ENCODE assay signal across 15 cellular contexts in the genomic region with DNA sequence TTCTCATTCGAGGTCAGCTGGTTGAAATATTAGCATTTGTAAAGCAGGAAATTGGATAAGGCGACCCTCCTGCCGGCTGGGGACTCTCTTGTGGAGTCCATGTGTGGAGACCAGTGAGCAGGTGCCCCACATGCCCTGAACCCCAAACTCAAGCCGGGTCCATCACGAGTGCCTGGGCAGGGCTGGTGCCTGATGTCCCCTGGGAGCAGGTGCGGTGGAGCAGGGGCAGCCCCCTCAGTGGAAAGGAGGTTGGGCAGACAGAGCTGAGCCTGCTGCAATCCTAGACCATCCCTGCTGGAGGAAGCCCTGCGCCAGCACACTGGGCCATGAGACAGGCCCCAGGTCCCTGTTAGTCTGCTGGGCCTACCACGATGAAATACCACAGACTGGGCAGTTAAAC.
"Had no signal": no experiment of that assay in that cellular context is flagged by ENCODE, and none has a peak within 500 bp of the region (broad histone marks: within the 10 kb centered on the region; RNA-seq: fewer than 3 reads in every experiment).

No MANE protein-coding gene starts in this region.

- H3K9me3 ChIP-seq: body of pancreas, pancreas, tibial artery, uterus had no signal

- H3K9me3 Mint-ChIP-seq: activated naive CD8-positive, alpha-beta T cell treated with anti-CD3 and anti-CD28 coated beads for 36 hours had no signal

- H3K4me1 ChIP-seq: left lung, spleen, uterus had no signal

- H3K4me1 Mint-ChIP-seq: activated naive CD8-positive, alpha-beta T cell treated with anti-CD3 and anti-CD28 coated beads for 36 hours had no signal

- H3K36me3 Mint-ChIP-seq: activated naive CD8-positive, alpha-beta T cell treated with anti-CD3 and anti-CD28 coated beads for 36 hours had no signal

- H3K27ac ChIP-seq: body of pancreas, left lung, pancreas, spleen, tibial artery, uterus had no signal

- DNase-seq: activated CD4-positive, alpha-beta T cell treated with anti-CD3 and anti-CD28 coated beads for 48 hours; activated CD4-positive, CD25-positive, alpha-beta regulatory T cell; activated CD8-positive, alpha-beta T cell treated with anti-CD3 and anti-CD28 coated beads, Interleukin-2, amount 10 ng/mL, durations not matched to agents 7 days and 5 days; activated naive CD8-positive, alpha-beta T cell treated with anti-CD3 and anti-CD28 coated beads for 36 hours; amygdala; body of pancreas; dorsolateral prefrontal cortex; left lung; naive thymus-derived CD8-positive, alpha-beta T cell; pancreas; spleen; stimulated activated naive CD4-positive, alpha-beta T cell; T1000; tibial artery; uterus had no signal

- H3K36me3 ChIP-seq: left lung, pancreas, spleen, tibial artery, uterus had no signal

- H3K4me3 ChIP-seq: body of pancreas, dorsolateral prefrontal cortex, left lung, pancreas, spleen, tibial artery, uterus had no signal

- H3K27me3 ChIP-seq: pancreas, uterus had no signal

- H3K27ac Mint-ChIP-seq: activated CD8-positive, alpha-beta T cell treated with anti-CD3 and anti-CD28 coated beads, Interleukin-2, amount 10 ng/mL, durations not matched to agents 7 days and 5 days; activated naive CD8-positive, alpha-beta T cell treated with anti-CD3 and anti-CD28 coated beads for 36 hours; naive thymus-derived CD8-positive, alpha-beta T cell had no signal

- H3K4me3 Mint-ChIP-seq: activated CD8-positive, alpha-beta T cell treated with anti-CD3 and anti-CD28 coated beads, Interleukin-2, amount 10 ng/mL, durations not matched to agents 7 days and 5 days; activated naive CD8-positive, alpha-beta T cell treated with anti-CD3 and anti-CD28 coated beads for 36 hours; naive thymus-derived CD8-positive, alpha-beta T cell had no signal
